18 cellular contexts compared by ENCODE assay signal in the genomic region with DNA sequence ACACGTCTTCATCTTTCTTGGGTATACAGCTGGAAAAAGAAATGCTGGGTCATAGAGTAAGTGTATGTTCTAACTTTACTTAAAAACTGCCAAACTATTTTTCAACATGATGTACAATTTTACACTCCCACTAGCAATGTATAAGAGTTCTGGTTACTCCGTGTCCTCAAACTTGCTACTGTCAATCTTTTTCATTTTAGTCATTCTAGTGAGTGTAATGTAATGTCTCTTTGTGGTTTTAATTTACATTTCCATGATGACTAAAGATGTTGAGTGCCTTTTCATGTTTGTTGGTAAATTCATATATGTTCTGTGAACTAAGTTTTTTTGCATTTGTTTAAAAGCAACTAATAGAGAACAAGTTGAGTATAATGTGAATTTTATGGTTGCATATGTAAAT.
"Had no signal": no experiment of that assay in that cellular context is flagged by ENCODE, and none has a peak within 500 bp of the region (broad histone marks: within the 10 kb centered on the region; RNA-seq: fewer than 3 reads in every experiment).

No MANE protein-coding gene starts in this region.

- H3K27ac ChIP-seq: cardiac muscle cell, left lung, neutrophil, SJSA1, suprapubic skin, VCaP had no signal

- H3K4me3 Mint-ChIP-seq: activated CD4-positive, alpha-beta T cell treated with anti-CD3 and anti-CD28 coated beads, Interleukin-2, amount 10 ng/mL, durations not matched to agents 24 days and 14 days; naive thymus-derived CD4-positive, alpha-beta T cell had no signal

- H3K4me1 ChIP-seq: left lung had no signal

- DNase-seq: activated CD4-positive, alpha-beta T cell treated with anti-CD3 and anti-CD28 coated beads, Interleukin-2, amount 10 ng/mL, durations not matched to agents 24 days and 14 days; activated CD8-positive, alpha-beta memory T cell treated with anti-CD3 and anti-CD28 coated beads for 24 hours; aorta; hippocampal formation; kidney; left lung; mucosa of descending colon; naive thymus-derived CD4-positive, alpha-beta T cell; retina; stimulated activated CD4-positive, alpha-beta T cell treated with anti-CD3 and anti-CD28 coated beads, Interleukin-2, amount 100 ng/mL, for 48 hours; stimulated activated naive CD4-positive, alpha-beta T cell; trophoblast cell had no signal

- H3K9me3 ChIP-seq: left lung, mucosa of descending colon, neutrophil, SJSA1, suprapubic skin had no signal

- H3K27me3 Mint-ChIP-seq: activated CD4-positive, alpha-beta T cell treated with anti-CD3 and anti-CD28 coated beads, Interleukin-2, amount 10 ng/mL, durations not matched to agents 24 days and 14 days; naive thymus-derived CD4-positive, alpha-beta T cell had no signal

- H3K4me3 ChIP-seq: cardiac muscle cell, left lung, mucosa of descending colon, SJSA1, suprapubic skin had no signal

- H3K27me3 ChIP-seq: cardiac muscle cell, left lung, neutrophil, SJSA1, suprapubic skin had no signal

- ATAC-seq: esophagus mucosa; left lung; mucosa of descending colon; naive thymus-derived CD4-positive, alpha-beta T cell had no signal
